3 cellular contexts compared by ENCODE assay signal in genomic region chr6:138336221-138336620, GRCh38.
TF ChIP-seq lines count a peak whose summit lies in the region.

No MANE protein-coding gene starts in this region.

TF ChIP-seq in SK-N-SH, 30 proteins besides CTCF, POLR2A, EP300 and RAD21:
- no peak for TF ChIP-seq MAX (IDR thresholded peaks at IDR 0.05; ENCODE audit: low read depth)
- peak; percentile 78 for TF ChIP-seq USF1 (IDR thresholded peaks at IDR 0.05; ENCODE audit: borderline replicate concordance, low read depth)

TF ChIP-seq in SK-N-SH treated with all-trans-retinoic acid at 6 μM for 48 hours, 23 proteins besides CTCF, POLR2A, EP300 and RAD21:
- TF ChIP-seq RARB (CRISPR knock-in tag; IDR thresholded peaks at IDR 0.05): no peak
- TF ChIP-seq CSRNP3 (CRISPR knock-in tag; IDR thresholded peaks at IDR 0.05): no peak
- TF ChIP-seq ARNTL (CRISPR knock-in tag; IDR thresholded peaks at IDR 0.05; ENCODE audit: borderline replicate concordance, low read depth): no peak
- no peak for TF ChIP-seq ISL1 (CRISPR knock-in tag; IDR thresholded peaks at IDR 0.05)
- TF ChIP-seq ZFP30 (CRISPR knock-in tag; IDR thresholded peaks at IDR 0.05): no peak
- no peak for TF ChIP-seq CSDC2 (CRISPR knock-in tag; IDR thresholded peaks at IDR 0.05)
- no peak for TF ChIP-seq TSHZ2 (CRISPR knock-in tag; IDR thresholded peaks at IDR 0.05)
- TF ChIP-seq POU6F1 (CRISPR knock-in tag; IDR thresholded peaks at IDR 0.05; ENCODE audit: borderline replicate concordance, low read depth): no peak
- no peak for TF ChIP-seq GLIS3 (CRISPR knock-in tag; IDR thresholded peaks at IDR 0.05)
- TF ChIP-seq TOX (CRISPR knock-in tag; IDR thresholded peaks at IDR 0.05; ENCODE audit: borderline replicate concordance): no peak
- no peak for TF ChIP-seq CREB5 (CRISPR knock-in tag; IDR thresholded peaks at IDR 0.05; ENCODE audit: low read depth)
- no peak for TF ChIP-seq TCF4 (CRISPR knock-in tag; IDR thresholded peaks at IDR 0.05; ENCODE audit: borderline replicate concordance)
- TF ChIP-seq OSR1 (CRISPR knock-in tag; IDR thresholded peaks at IDR 0.05): no peak
- no peak for TF ChIP-seq ZC3H10 (CRISPR knock-in tag; IDR thresholded peaks at IDR 0.05)
- no peak for TF ChIP-seq SNAI2 (CRISPR knock-in tag; IDR thresholded peaks at IDR 0.05)
- TF ChIP-seq PATZ1 (CRISPR knock-in tag; IDR thresholded peaks at IDR 0.05; ENCODE audit: borderline replicate concordance): no peak
- TF ChIP-seq ZFP3 (CRISPR knock-in tag; IDR thresholded peaks at IDR 0.05): no peak
TF ChIP-seq in SK-N-SH treated with all-trans-retinoic acid at 6 μM for 48 hours: peak in this region for 0.

TF ChIP-seq in H1, 55 proteins besides CTCF, POLR2A, EP300 and RAD21:
- TF ChIP-seq ATF2 (IDR thresholded peaks at IDR 0.05; ENCODE audit: low read length) (0 out of 2 replicates have a peak, but pooled peaks have one; percentile 30), USF2 (IDR thresholded peaks at IDR 0.05; ENCODE audit: low read length) (peak; percentile 87), ATF3 (IDR thresholded peaks at IDR 0.05; ENCODE audit: insufficient read depth, low read depth, low read length) (peak; percentile 70), CEBPB (IDR thresholded peaks at IDR 0.05; ENCODE audit: low read depth, low read length) (no peak)
